Comparison of ENCODE assay signal across 1 cellular context in the genomic region with DNA sequence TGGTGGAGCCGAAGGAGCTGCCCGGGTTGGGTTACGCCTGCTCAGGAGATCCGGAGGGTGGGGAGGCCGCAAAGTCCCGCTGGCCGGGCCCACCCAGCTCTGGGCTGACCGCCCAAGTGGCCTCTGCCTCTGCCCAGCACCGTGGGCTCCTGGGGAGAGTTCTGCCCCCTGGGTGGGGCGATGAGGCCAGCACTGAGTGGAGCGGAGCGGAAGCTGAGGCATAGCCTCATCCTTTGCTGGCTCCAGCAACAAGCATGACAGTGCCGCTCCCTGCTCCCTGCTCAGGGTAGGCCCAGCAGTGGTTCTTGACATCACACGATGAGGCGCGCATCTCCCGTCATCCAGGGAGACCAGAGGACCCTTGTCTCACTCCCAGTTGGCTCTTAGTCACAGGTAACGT.
TF ChIP-seq lines count a peak whose summit lies in the region.

No MANE protein-coding gene starts in this region.

TF ChIP-seq in HepG2, 621 proteins besides CTCF, POLR2A, EP300 and RAD21:
- TF ChIP-seq ZFAT (CRISPR knock-in tag; conservative IDR thresholded peaks at IDR 0.05) (no peak), YEATS4 (CRISPR knock-in tag; IDR thresholded peaks at IDR 0.05; ENCODE audit: borderline replicate concordance) (no peak), ZNF30 (CRISPR knock-in tag; IDR thresholded peaks at IDR 0.05) (no peak), MIER2 (CRISPR knock-in tag; IDR thresholded peaks at IDR 0.05) (no peak), STAG1 (CRISPR knock-in tag; IDR thresholded peaks at IDR 0.05) (no peak), DPF2 (CRISPR knock-in tag; IDR thresholded peaks at IDR 0.05; ENCODE audit: borderline replicate concordance, low read depth) (no peak), NFKB2 (CRISPR knock-in tag; IDR thresholded peaks at IDR 0.05; ENCODE audit: borderline replicate concordance) (no peak), NFE2L1 (CRISPR knock-in tag; IDR thresholded peaks at IDR 0.05; ENCODE audit: borderline replicate concordance) (no peak), ZFP36L2 (CRISPR knock-in tag; IDR thresholded peaks at IDR 0.05) (no peak), SATB2 (CRISPR knock-in tag; IDR thresholded peaks at IDR 0.05) (no peak), PAX8 (CRISPR knock-in tag; IDR thresholded peaks at IDR 0.05; ENCODE audit: borderline replicate concordance) (no peak), ZBTB49 (CRISPR knock-in tag; IDR thresholded peaks at IDR 0.05; ENCODE audit: borderline replicate concordance) (no peak), ZNF577 (CRISPR knock-in tag; IDR thresholded peaks at IDR 0.05; ENCODE audit: borderline replicate concordance, low read depth) (no peak), ZNF552 (CRISPR knock-in tag; IDR thresholded peaks at IDR 0.05; ENCODE audit: borderline replicate concordance) (no peak), CAMTA2 (CRISPR knock-in tag; IDR thresholded peaks at IDR 0.05; ENCODE audit: borderline replicate concordance) (no peak), XRCC5 (optimal IDR thresholded peaks at IDR 0.05; ENCODE audit: low read length) (no peak), ZNF790 (CRISPR knock-in tag; IDR thresholded peaks at IDR 0.05; ENCODE audit: borderline replicate concordance) (no peak)
- TF ChIP-seq, protein P1, sequence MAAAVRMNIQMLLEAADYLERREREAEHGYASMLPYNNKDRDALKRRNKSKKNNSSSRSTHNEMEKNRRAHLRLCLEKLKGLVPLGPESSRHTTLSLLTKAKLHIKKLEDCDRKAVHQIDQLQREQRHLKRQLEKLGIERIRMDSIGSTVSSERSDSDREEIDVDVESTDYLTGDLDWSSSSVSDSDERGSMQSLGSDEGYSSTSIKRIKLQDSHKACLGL (CRISPR knock-in tag; IDR thresholded peaks at IDR 0.05) = no peak
- TF ChIP-seq, protein P2, sequence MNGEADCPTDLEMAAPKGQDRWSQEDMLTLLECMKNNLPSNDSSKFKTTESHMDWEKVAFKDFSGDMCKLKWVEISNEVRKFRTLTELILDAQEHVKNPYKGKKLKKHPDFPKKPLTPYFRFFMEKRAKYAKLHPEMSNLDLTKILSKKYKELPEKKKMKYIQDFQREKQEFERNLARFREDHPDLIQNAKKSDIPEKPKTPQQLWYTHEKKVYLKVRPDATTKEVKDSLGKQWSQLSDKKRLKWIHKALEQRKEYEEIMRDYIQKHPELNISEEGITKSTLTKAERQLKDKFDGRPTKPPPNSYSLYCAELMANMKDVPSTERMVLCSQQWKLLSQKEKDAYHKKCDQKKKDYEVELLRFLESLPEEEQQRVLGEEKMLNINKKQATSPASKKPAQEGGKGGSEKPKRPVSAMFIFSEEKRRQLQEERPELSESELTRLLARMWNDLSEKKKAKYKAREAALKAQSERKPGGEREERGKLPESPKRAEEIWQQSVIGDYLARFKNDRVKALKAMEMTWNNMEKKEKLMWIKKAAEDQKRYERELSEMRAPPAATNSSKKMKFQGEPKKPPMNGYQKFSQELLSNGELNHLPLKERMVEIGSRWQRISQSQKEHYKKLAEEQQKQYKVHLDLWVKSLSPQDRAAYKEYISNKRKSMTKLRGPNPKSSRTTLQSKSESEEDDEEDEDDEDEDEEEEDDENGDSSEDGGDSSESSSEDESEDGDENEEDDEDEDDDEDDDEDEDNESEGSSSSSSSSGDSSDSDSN (CRISPR knock-in tag; IDR thresholded peaks at IDR 0.05) = no peak
- TF ChIP-seq, protein P3, sequence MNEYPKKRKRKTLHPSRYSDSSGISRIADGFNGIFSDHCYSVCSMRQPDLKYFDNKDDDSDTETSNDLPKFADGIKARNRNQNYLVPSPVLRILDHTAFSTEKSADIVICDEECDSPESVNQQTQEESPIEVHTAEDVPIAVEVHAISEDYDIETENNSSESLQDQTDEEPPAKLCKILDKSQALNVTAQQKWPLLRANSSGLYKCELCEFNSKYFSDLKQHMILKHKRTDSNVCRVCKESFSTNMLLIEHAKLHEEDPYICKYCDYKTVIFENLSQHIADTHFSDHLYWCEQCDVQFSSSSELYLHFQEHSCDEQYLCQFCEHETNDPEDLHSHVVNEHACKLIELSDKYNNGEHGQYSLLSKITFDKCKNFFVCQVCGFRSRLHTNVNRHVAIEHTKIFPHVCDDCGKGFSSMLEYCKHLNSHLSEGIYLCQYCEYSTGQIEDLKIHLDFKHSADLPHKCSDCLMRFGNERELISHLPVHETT (CRISPR knock-in tag; conservative IDR thresholded peaks at IDR 0.05) = no peak
